In the genomic region with DNA sequence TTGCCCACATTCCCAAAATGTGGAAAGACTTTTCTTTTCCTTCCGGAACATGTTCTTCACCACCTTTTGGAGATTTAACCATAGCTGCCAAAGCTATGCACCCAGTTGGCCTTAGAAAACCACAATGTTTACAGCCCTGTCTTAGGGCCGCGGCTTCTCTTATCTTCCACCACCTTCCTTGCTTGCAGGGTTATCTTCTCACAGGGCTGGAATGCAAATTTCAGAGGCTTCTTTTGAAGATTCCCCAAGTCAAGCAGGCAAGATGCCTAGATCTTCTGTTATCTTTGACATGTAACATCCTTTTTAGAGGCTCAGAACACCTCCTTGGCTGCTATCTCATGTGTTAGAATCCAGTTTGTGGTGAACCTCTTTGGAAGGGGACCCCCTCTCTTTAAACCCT, we compare ENCODE assay signal across 19 cellular contexts.
"Had no signal": no experiment of that assay in that cellular context is flagged by ENCODE, and none has a peak within 500 bp of the region (broad histone marks: within the 10 kb centered on the region; RNA-seq: fewer than 3 reads in every experiment).

No MANE protein-coding gene starts in this region.

- H3K9me3 Mint-ChIP-seq: activated CD4-positive, alpha-beta memory T cell treated with anti-CD3 and anti-CD28 coated beads for 36 hours; activated naive CD8-positive, alpha-beta T cell treated with anti-CD3 and anti-CD28 coated beads, Interleukin-2, amount 10 ng/mL, durations not matched to agents 7 days and 5 days; activated T-helper 2 cell treated with anti-CD3 and anti-CD28 coated beads, Interferon-gamma antibody, Interleukin-2, Interleukin-4, amounts not matched to agents 10 μg/mL and 5 μg/mL and 100 μg/mL, durations not matched to agents 14 hours and 24 hours and 36 hours; brain; neural crest cell; stimulated activated naive CD8-positive, alpha-beta T cell treated with anti-CD3 and anti-CD28 coated beads, Interleukin-15, Interleukin-2, amounts not matched to agents 100 ng/mL and 50 ng/mL, for 24 hours; T-helper 1 cell treated with Interleukin-12 subunit alpha and Interleukin-12 subunit beta and Interleukin-4 antibody, amounts not matched to agents 30 μg/mL and 1 μg/mL, for 36 hours; WTC11 had no signal

- H3K4me1 Mint-ChIP-seq: neural crest cell, WTC11 had no signal

- H3K27ac Mint-ChIP-seq: activated CD4-positive, alpha-beta memory T cell treated with anti-CD3 and anti-CD28 coated beads for 36 hours; activated naive CD8-positive, alpha-beta T cell treated with anti-CD3 and anti-CD28 coated beads, Interleukin-2, amount 10 ng/mL, durations not matched to agents 7 days and 5 days; activated T-helper 2 cell treated with anti-CD3 and anti-CD28 coated beads, Interferon-gamma antibody, Interleukin-2, Interleukin-4, amounts not matched to agents 10 μg/mL and 5 μg/mL and 100 μg/mL, durations not matched to agents 14 hours and 24 hours and 36 hours; stimulated activated naive CD8-positive, alpha-beta T cell treated with anti-CD3 and anti-CD28 coated beads, Interleukin-15, Interleukin-2, amounts not matched to agents 100 ng/mL and 50 ng/mL, for 24 hours; T-helper 1 cell treated with Interleukin-12 subunit alpha and Interleukin-12 subunit beta and Interleukin-4 antibody, amounts not matched to agents 30 μg/mL and 1 μg/mL, for 36 hours; WTC11 had no signal

- DNase-seq: activated CD4-positive, alpha-beta memory T cell treated with anti-CD3 and anti-CD28 coated beads for 36 hours; activated CD4-positive, alpha-beta T cell treated with anti-CD3 and anti-CD28 coated beads for 36 hours; activated naive CD4-positive, alpha-beta T cell treated with Interleukin-2 at 50 U/mL for 16 hours; activated naive CD8-positive, alpha-beta T cell treated with anti-CD3 and anti-CD28 coated beads, Interleukin-2, amount 10 ng/mL, durations not matched to agents 7 days and 5 days; caudate nucleus; head of caudate nucleus; kidney glomerular epithelial cell; left ventricle myocardium inferior; mammary epithelial cell; right cardiac atrium; stimulated activated CD4-positive, alpha-beta T cell treated with anti-CD3 and anti-CD28 coated beads, Interleukin-2, amount 100 ng/mL, for 24 hours; trophoblast cell had no signal

- H3K9me3 ChIP-seq: left ventricle myocardium inferior, suprapubic skin had no signal

- H3K4me3 ChIP-seq: left ventricle myocardium inferior, suprapubic skin had no signal

- H3K4me3 Mint-ChIP-seq: activated CD4-positive, alpha-beta memory T cell treated with anti-CD3 and anti-CD28 coated beads for 36 hours; activated CD4-positive, alpha-beta T cell treated with anti-CD3 and anti-CD28 coated beads for 36 hours; activated naive CD8-positive, alpha-beta T cell treated with anti-CD3 and anti-CD28 coated beads, Interleukin-2, amount 10 ng/mL, durations not matched to agents 7 days and 5 days; brain; neural crest cell; stimulated activated naive CD8-positive, alpha-beta T cell treated with anti-CD3 and anti-CD28 coated beads, Interleukin-15, Interleukin-2, amounts not matched to agents 100 ng/mL and 50 ng/mL, for 24 hours; T-helper 1 cell treated with Interleukin-12 subunit alpha and Interleukin-12 subunit beta and Interleukin-4 antibody, amounts not matched to agents 30 μg/mL and 1 μg/mL, for 36 hours; WTC11 had no signal

- ATAC-seq: activated CD4-positive, alpha-beta T cell treated with anti-CD3 and anti-CD28 coated beads for 36 hours; right cardiac atrium; WTC11 had no signal

- H3K27ac ChIP-seq: left ventricle myocardium inferior, suprapubic skin had no signal

- H3K27me3 ChIP-seq: suprapubic skin had no signal

- H3K27me3 Mint-ChIP-seq: activated CD4-positive, alpha-beta memory T cell treated with anti-CD3 and anti-CD28 coated beads for 36 hours; activated CD4-positive, alpha-beta T cell treated with anti-CD3 and anti-CD28 coated beads for 36 hours; activated naive CD8-positive, alpha-beta T cell treated with anti-CD3 and anti-CD28 coated beads, Interleukin-2, amount 10 ng/mL, durations not matched to agents 7 days and 5 days; brain; stimulated activated naive CD8-positive, alpha-beta T cell treated with anti-CD3 and anti-CD28 coated beads, Interleukin-15, Interleukin-2, amounts not matched to agents 100 ng/mL and 50 ng/mL, for 24 hours had no signal
